ENCODE assay signal across 1 cellular context in the genomic region with DNA sequence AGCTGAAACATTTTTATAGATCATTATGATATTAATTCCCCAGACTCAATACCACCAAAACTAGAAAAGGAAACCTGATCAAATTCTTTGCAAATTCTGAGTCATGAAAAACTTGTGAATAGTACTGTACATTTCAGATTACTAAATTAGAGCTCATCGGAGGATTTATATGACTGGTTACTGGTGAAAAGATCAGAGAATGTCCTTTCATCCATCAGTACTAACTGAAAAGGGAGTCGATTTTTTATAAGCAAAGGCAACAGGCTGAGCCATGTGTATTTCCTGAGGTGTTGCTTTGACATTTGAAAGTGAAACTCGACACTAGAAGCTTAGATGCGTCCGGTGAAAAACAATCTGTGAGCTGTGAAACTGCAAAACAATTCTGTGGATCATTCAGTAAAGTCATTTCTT.
TF ChIP-seq lines count a peak whose summit lies in the region.

No MANE protein-coding gene starts in this region.

TF ChIP-seq in HepG2, 621 proteins besides CTCF, POLR2A, EP300 and RAD21 (continued from another document):
- TF ChIP-seq, protein P1, sequence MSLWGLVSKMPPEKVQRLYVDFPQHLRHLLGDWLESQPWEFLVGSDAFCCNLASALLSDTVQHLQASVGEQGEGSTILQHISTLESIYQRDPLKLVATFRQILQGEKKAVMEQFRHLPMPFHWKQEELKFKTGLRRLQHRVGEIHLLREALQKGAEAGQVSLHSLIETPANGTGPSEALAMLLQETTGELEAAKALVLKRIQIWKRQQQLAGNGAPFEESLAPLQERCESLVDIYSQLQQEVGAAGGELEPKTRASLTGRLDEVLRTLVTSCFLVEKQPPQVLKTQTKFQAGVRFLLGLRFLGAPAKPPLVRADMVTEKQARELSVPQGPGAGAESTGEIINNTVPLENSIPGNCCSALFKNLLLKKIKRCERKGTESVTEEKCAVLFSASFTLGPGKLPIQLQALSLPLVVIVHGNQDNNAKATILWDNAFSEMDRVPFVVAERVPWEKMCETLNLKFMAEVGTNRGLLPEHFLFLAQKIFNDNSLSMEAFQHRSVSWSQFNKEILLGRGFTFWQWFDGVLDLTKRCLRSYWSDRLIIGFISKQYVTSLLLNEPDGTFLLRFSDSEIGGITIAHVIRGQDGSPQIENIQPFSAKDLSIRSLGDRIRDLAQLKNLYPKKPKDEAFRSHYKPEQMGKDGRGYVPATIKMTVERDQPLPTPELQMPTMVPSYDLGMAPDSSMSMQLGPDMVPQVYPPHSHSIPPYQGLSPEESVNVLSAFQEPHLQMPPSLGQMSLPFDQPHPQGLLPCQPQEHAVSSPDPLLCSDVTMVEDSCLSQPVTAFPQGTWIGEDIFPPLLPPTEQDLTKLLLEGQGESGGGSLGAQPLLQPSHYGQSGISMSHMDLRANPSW (CRISPR knock-in tag; IDR thresholded peaks at IDR 0.05; ENCODE audit: borderline replicate concordance), result no peak
- TF ChIP-seq, protein P2, sequence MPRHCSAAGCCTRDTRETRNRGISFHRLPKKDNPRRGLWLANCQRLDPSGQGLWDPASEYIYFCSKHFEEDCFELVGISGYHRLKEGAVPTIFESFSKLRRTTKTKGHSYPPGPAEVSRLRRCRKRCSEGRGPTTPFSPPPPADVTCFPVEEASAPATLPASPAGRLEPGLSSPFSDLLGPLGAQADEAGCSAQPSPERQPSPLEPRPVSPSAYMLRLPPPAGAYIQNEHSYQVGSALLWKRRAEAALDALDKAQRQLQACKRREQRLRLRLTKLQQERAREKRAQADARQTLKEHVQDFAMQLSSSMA (CRISPR knock-in tag; IDR thresholded peaks at IDR 0.05), result no peak
- TF ChIP-seq, protein P3, sequence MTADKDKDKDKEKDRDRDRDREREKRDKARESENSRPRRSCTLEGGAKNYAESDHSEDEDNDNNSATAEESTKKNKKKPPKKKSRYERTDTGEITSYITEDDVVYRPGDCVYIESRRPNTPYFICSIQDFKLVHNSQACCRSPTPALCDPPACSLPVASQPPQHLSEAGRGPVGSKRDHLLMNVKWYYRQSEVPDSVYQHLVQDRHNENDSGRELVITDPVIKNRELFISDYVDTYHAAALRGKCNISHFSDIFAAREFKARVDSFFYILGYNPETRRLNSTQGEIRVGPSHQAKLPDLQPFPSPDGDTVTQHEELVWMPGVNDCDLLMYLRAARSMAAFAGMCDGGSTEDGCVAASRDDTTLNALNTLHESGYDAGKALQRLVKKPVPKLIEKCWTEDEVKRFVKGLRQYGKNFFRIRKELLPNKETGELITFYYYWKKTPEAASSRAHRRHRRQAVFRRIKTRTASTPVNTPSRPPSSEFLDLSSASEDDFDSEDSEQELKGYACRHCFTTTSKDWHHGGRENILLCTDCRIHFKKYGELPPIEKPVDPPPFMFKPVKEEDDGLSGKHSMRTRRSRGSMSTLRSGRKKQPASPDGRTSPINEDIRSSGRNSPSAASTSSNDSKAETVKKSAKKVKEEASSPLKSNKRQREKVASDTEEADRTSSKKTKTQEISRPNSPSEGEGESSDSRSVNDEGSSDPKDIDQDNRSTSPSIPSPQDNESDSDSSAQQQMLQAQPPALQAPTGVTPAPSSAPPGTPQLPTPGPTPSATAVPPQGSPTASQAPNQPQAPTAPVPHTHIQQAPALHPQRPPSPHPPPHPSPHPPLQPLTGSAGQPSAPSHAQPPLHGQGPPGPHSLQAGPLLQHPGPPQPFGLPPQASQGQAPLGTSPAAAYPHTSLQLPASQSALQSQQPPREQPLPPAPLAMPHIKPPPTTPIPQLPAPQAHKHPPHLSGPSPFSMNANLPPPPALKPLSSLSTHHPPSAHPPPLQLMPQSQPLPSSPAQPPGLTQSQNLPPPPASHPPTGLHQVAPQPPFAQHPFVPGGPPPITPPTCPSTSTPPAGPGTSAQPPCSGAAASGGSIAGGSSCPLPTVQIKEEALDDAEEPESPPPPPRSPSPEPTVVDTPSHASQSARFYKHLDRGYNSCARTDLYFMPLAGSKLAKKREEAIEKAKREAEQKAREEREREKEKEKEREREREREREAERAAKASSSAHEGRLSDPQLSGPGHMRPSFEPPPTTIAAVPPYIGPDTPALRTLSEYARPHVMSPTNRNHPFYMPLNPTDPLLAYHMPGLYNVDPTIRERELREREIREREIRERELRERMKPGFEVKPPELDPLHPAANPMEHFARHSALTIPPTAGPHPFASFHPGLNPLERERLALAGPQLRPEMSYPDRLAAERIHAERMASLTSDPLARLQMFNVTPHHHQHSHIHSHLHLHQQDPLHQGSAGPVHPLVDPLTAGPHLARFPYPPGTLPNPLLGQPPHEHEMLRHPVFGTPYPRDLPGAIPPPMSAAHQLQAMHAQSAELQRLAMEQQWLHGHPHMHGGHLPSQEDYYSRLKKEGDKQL (CRISPR knock-in tag; IDR thresholded peaks at IDR 0.05; ENCODE audit: low read depth), result no peak
- TF ChIP-seq NFATC3 (CRISPR knock-in tag; IDR thresholded peaks at IDR 0.05) (no peak), ARID2 (CRISPR knock-in tag; IDR thresholded peaks at IDR 0.05; ENCODE audit: borderline replicate concordance) (no peak), THAP11 (CRISPR knock-in tag; IDR thresholded peaks at IDR 0.05) (no peak)
